Comparison of ENCODE assay signal across 25 cellular contexts in genomic region chr5:91642592-91642991, GRCh38.
"Had no signal": no experiment of that assay in that cellular context is flagged by ENCODE, and none has a peak within 500 bp of the region (broad histone marks: within the 10 kb centered on the region; RNA-seq: fewer than 3 reads in every experiment).

No MANE protein-coding gene starts in this region.

- H3K9me3 ChIP-seq: esophagus muscularis mucosa, gastroesophageal sphincter, heart left ventricle, left lung, prostate gland, sigmoid colon, stomach, testis, tibial artery had no signal

- H3K27me3 ChIP-seq: esophagus muscularis mucosa, foreskin keratinocyte, gastroesophageal sphincter, heart left ventricle, hepatocyte, left lung, neural progenitor cell, sigmoid colon, stomach, testis, tibial artery had no signal

- H3K4me1 ChIP-seq: foreskin keratinocyte, gastroesophageal sphincter, heart left ventricle, left lung, neural progenitor cell, prostate gland, sigmoid colon, testis, tibial artery had no signal

- H3K27ac ChIP-seq: coronary artery, esophagus muscularis mucosa, foreskin keratinocyte, gastroesophageal sphincter, heart left ventricle, hepatocyte, left lung, neural progenitor cell, prostate gland, sigmoid colon, stomach, testis, tibial artery had no signal

- H2AFZ ChIP-seq: hepatocyte, neural progenitor cell had no signal

- H3K79me2 ChIP-seq: hepatocyte had no signal

- H3K9ac ChIP-seq: neural progenitor cell had no signal

- ATAC-seq: foreskin keratinocyte; gastroesophageal sphincter; heart left ventricle; left cardiac atrium; left lung; naive thymus-derived CD4-positive, alpha-beta T cell; right cardiac atrium; stimulated activated effector memory CD8-positive, alpha-beta T cell treated with anti-CD3 and anti-CD28 coated beads, Interleukin-12 subunit alpha, Interleukin-12 subunit beta, amount 100 ng/mL, for 72 hours had no signal

- FAIRE-seq: endothelial cell of umbilical vein had no signal

- H3K4me3 ChIP-seq: coronary artery, esophagus muscularis mucosa, gastroesophageal sphincter, heart left ventricle, hepatocyte, left lung, neural progenitor cell, prostate gland, sigmoid colon, stomach, testis, tibial artery had no signal

- H3K4me2 ChIP-seq: hepatocyte, neural progenitor cell had no signal

- H3K36me3 ChIP-seq: esophagus muscularis mucosa, gastroesophageal sphincter, heart left ventricle, left lung, neural progenitor cell, prostate gland, sigmoid colon, stomach, tibial artery had no signal

- DNase-seq: dermis blood vessel endothelial cell; effector memory CD4-positive, alpha-beta T cell; foreskin keratinocyte; heart left ventricle; left cardiac atrium; left lung; mesenchymal stem cell; naive thymus-derived CD4-positive, alpha-beta T cell; nucleus accumbens; right cardiac atrium; sigmoid colon; stimulated activated CD4-positive, alpha-beta T cell treated with anti-CD3 and anti-CD28 coated beads, Interleukin-2, amount 100 ng/mL, for 24 hours; stimulated activated CD4-positive, alpha-beta T cell treated with anti-CD3 and anti-CD28 coated beads, Interleukin-4, amount 100 ng/mL, for 24 hours; stimulated activated naive CD4-positive, alpha-beta T cell treated with Interleukin-2 at 50 U/mL for 16 hours; stomach; testis; tibial artery had no signal
